28 cellular contexts compared by ENCODE assay signal in the genomic region with DNA sequence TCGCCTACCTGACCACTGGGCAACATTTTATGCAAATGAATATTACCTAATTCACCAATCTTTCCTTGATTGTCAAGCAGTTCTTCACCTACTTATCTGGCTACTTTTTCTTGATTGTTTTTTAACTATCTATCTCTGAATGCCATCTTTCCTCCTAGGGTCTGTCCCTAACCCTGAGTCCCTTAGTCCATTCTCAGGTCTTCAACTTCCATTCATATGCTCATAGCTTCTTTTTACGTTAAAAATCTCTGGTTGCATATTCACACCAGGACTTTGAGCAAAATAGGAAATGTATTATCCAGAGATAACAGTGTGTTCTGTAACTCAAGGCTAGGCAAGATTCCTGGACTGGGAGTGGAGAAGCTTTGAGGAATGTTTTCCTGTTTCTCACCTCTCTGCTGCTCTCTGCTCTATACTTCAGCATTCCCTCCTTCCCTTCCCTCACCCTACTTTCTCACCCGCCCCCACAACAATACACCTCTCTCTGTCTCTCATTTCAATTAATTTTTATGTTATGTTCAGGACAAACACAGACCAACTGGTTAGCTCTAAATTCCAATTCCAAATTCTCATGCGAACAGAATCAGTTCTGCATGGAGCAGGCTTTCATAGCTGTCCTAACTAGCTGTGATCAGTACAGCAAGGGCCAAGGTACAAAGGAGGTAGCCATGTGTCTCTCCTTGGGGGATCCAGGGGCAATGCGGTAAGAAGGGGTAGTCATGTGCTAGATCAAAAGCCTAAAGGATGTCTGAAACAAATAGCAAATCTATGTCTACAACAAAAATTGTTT.
DNase-seq lines count a peak whose midpoint lies in the region; ATAC-seq, FAIRE-seq and TF ChIP-seq lines count a peak whose summit lies in the region.
"Had no signal": no experiment of that assay in that cellular context is flagged by ENCODE, and none has a peak within 500 bp of the region (broad histone marks: within the 10 kb centered on the region; RNA-seq: fewer than 3 reads in every experiment).

No MANE protein-coding gene starts in this region.

- H3K9me3 Mint-ChIP-seq in GM23338: peaks cover 8% of the 10 kb centered on the region; the same call in 2 of the 3 replicates
- H3K9me3 Mint-ChIP-seq in activated T-cell treated with anti-CD3 and anti-CD28 coated beads, Interleukin-2, amount 50 U/mL, for 24 hours: peaks cover 7% of the 10 kb centered on the region

- TF ChIP-seq POLR2A in H1 (IDR thresholded peaks at IDR 0.05; ENCODE audit: control extremely low read depth in 1 of 2, low read depth in 2 of 2, low read length in 2 of 2): no peak

- H3K79me2 ChIP-seq in GM23338 (replicated peaks; ENCODE audit: insufficient read depth) (no peaks in the 10 kb centered on the region), H1 (ENCODE audit: control insufficient read depth in 1 of 2, insufficient read depth in 2 of 2, low read length in 2 of 2) (no peaks in the 10 kb centered on the region)

- H3K9ac ChIP-seq in H1 (replicated peaks in 1 of 4; ENCODE audit: extremely low read depth in 1 of 4, low read depth in 3 of 4, low read length in 3 of 4) (no peak overlapping the region), iPS-20b (ENCODE audit: low read depth, low read length) (0 out of 2 replicates have a peak overlapping the region, but pooled peaks have one; percentile 4)
- H3K9ac ChIP-seq: BLaER1 treated with 17β-estradiol and CSF1 and Interleukin-3, amounts not matched to agents 10 nM and 100 nM; GM23248 had no signal

- H4K5ac ChIP-seq in H1 (ENCODE audit: insufficient read length, low read depth, low read length): no peak overlapping the region

- no peak overlapping the region for H4K91ac ChIP-seq in H1 (replicated peaks; ENCODE audit: insufficient read length, low read length)

- H3K23ac ChIP-seq in H1 (ENCODE audit: insufficient read length): no peak overlapping the region

- H3K79me1 ChIP-seq in H1 (ENCODE audit: low read depth, low read length): no peaks in the 10 kb centered on the region

- H3K4me2 ChIP-seq in GM23338 (peak overlapping the region; percentile 63), H1 (ENCODE audit: insufficient read depth in 1 of 2, low read depth in 2 of 2, low read length in 2 of 2) (0 out of 4 replicates have a peak overlapping the region, but pooled peaks of 1 of the 2 experiments have one; percentile 4)
- H3K4me2 ChIP-seq: BLaER1 treated with 17β-estradiol and CSF1 and Interleukin-3, amounts not matched to agents 10 nM and 100 nM had no signal

- H2BK15ac ChIP-seq in H1 (ENCODE audit: low read length): no peak overlapping the region

- no peak overlapping the region for H3K4ac ChIP-seq in H1 (replicated peaks; ENCODE audit: insufficient read length, low read depth, low read length)

- H3K27ac Mint-ChIP-seq in GM23338: no peak overlapping the region
- no peak overlapping the region for H3K27ac Mint-ChIP-seq in activated T-cell treated with anti-CD3 and anti-CD28 coated beads, Interleukin-2, amount 50 U/mL, for 24 hours
- H3K27ac Mint-ChIP-seq: CD4-positive, alpha-beta T cell had no signal

- ATAC-seq in GM23338 (peak; percentile 84), sciatic nerve (peak; percentile 50), HG02642 (IDR thresholded peaks at IDR 0.05; ENCODE audit: poor library complexity, unreplicated experiment) (no peak), HG03571 (IDR thresholded peaks at IDR 0.05; ENCODE audit: unreplicated experiment) (no peak)
- ATAC-seq: K562 had no signal

- peak overlapping the region; percentile 19; the same call in 1 of the 2 replicates for H3K4me3 ChIP-seq in GM23338
- no peak overlapping the region for H3K4me3 ChIP-seq in H1 (ENCODE audit: extremely low read depth in 1 of 4, insufficient read depth in 2 of 4, low read depth in 3 of 4, low read length in 4 of 4)
- peak overlapping the region; percentile 4; the same call in 1 of the 2 replicates for H3K4me3 ChIP-seq in iPS-20b (ENCODE audit: low read length)
- H3K4me3 ChIP-seq: BLaER1 treated with 17β-estradiol and CSF1 and Interleukin-3, amounts not matched to agents 10 nM and 100 nM; GM23248; K562; SJSA1 had no signal

- H3K4me1 ChIP-seq in GM23338 (ENCODE audit: insufficient read depth): peaks cover 46% of the 10 kb centered on the region
- peaks cover 3 to 11% (median 9%) of the 10 kb centered on the region in 4 experiments; a peak in 6 of 7 replicates for H3K4me1 ChIP-seq in H1 (replicated peaks in 1 of 4; ENCODE audit: control insufficient read depth in 3 of 4, insufficient read depth in 4 of 4, low read length in 3 of 4)
- peaks cover 29% of the 10 kb centered on the region for H3K4me1 ChIP-seq in iPS-20b (ENCODE audit: insufficient read depth, low read length)
- H3K4me1 ChIP-seq: SJSA1 had no signal

- H4K8ac ChIP-seq in H1 (ENCODE audit: extremely low read depth, insufficient read depth, low read length): no peak overlapping the region

- POLR2A ChIA-PET in H1 (lab: Charles Lee; ENCODE audit: partially characterized antibody): no interaction called here

- H2BK20ac ChIP-seq in H1 (ENCODE audit: low read length): peak overlapping the region; percentile 2; the same call in 1 of the 2 replicates

- DNase-seq in GM23338 (ENCODE audit: low spot score) (peak; percentile 28), H1 (ENCODE audit: low read depth in 1 of 2, low spot score in 2 of 2) (no peak), sciatic nerve (ENCODE audit: low spot score) (no peak), T-helper 9 cell (no peak)
- no peak for DNase-seq in activated T-cell treated with anti-CD3 and anti-CD28 coated beads, Interleukin-2, amount 50 U/mL, for 24 hours
- DNase-seq: AML-193; CD4-positive, alpha-beta T cell; COR-L47; DMS 273 treated with DMSO at 0.1 percent for 48 hours; DMS79; EL; GM23248; HCEC 1CT; NCI-H1417; NCI-H1694 treated with DMSO at 0.1 percent for 48 hours; NCI-H2081; NCI-H2227 treated with DMSO at 0.1 percent for 48 hours; NCI-H526 treated with DMSO at 0.1 percent for 48 hours; Right ventricle myocardium superior; RPMI8226 had no signal

- intact Hi-C loops in sciatic nerve (cut with DNase I): no loop called here

- FAIRE-seq in H1 (lab: Jason Lieb, UNC): no peak
- FAIRE-seq: A204.1, GM12892, K562 had no signal

- H2AK5ac ChIP-seq in H1 (ENCODE audit: low read depth, low read length): no peak overlapping the region

- CTCF ChIA-PET in H1 (lab: Charles Lee; ENCODE audit: partially characterized antibody): interaction anchor here (0.6 to 3.0 kb wide), 5 partner anchors 25 to 150 kb away, joined by 3 to 13 read pairs (median 4); no protein-coding TSS in a partner anchor

- peaks cover 9% of the 10 kb centered on the region for H3K27me3 Mint-ChIP-seq in GM23338 (ENCODE audit: insufficient read depth, low read depth, poor library complexity)
- no peaks in the 10 kb centered on the region for H3K27me3 Mint-ChIP-seq in activated T-cell treated with anti-CD3 and anti-CD28 coated beads, Interleukin-2, amount 50 U/mL, for 24 hours
- H3K27me3 Mint-ChIP-seq: CD4-positive, alpha-beta T cell had no signal

- no peak overlapping the region for H2AFZ ChIP-seq in GM23338
- H2AFZ ChIP-seq in H1 (ENCODE audit: low read length): no peak overlapping the region
- H2AFZ ChIP-seq: GM23248 had no signal

- peak overlapping the region; percentile 67 for H3K27ac ChIP-seq in GM23338 (ENCODE audit: low read depth)
- no peak overlapping the region for H3K27ac ChIP-seq in H1 (ENCODE audit: low read depth, low read length)
- no peak overlapping the region for H3K27ac ChIP-seq in iPS-20b (ENCODE audit: low read length)
- H3K27ac ChIP-seq: BLaER1 treated with 17β-estradiol and CSF1 and Interleukin-3, amounts not matched to agents 10 nM and 100 nM; GM23248; SJSA1 had no signal

- H2BK12ac ChIP-seq in H1 (ENCODE audit: low read depth, low read length): peak overlapping the region; percentile 10; the same call in 1 of the 2 replicates

- no peak for TF ChIP-seq CTCF in GM23338 (conservative IDR thresholded peaks at IDR 0.05; ENCODE audit: low read depth in 2 of 2)
- no peak for TF ChIP-seq CTCF in H1 (IDR thresholded peaks at IDR 0.05; ENCODE audit: control extremely low read depth in 1 of 3, insufficient read depth in 1 of 3, low read depth in 1 of 3, low read length in 3 of 3)

- H4K20me1 ChIP-seq in GM23338 (replicated peaks; ENCODE audit: insufficient read depth): no peaks in the 10 kb centered on the region
- H4K20me1 ChIP-seq in H1 (replicated peaks in 1 of 2; ENCODE audit: control insufficient read depth in 1 of 2, insufficient read depth in 2 of 2, low read length in 2 of 2): no peaks in the 10 kb centered on the region
- H4K20me1 ChIP-seq: BLaER1 treated with 17β-estradiol and CSF1 and Interleukin-3, amounts not matched to agents 10 nM and 100 nM had no signal

- H3K9me3 ChIP-seq in H1 (ENCODE audit: insufficient read depth in 2 of 2, low read depth in 1 of 2, low read length in 1 of 2): no peaks in the 10 kb centered on the region
- no peaks in the 10 kb centered on the region for H3K9me3 ChIP-seq in iPS-20b (ENCODE audit: insufficient read depth, low read depth, low read length)
- H3K9me3 ChIP-seq: BLaER1 treated with 17β-estradiol and CSF1 and Interleukin-3, amounts not matched to agents 10 nM and 100 nM; SJSA1 had no signal

- no peak overlapping the region for H3K56ac ChIP-seq in H1 (replicated peaks; ENCODE audit: insufficient read length, low read depth, low read length)

- no peaks in the 10 kb centered on the region for H3F3A ChIP-seq in GM23338 (replicated peaks; ENCODE audit: low read depth)

- peak overlapping the region; percentile 69; the same call in 1 of the 2 replicates for H2BK5ac ChIP-seq in H1 (ENCODE audit: low read depth, low read length)

- no peak overlapping the region for H3K14ac ChIP-seq in H1 (ENCODE audit: insufficient read length)

- H3K23me2 ChIP-seq in H1 (ENCODE audit: low read depth, low read length): no peaks in the 10 kb centered on the region

- no peaks in the 10 kb centered on the region for H3K9me2 ChIP-seq in GM23338 (ENCODE audit: insufficient read depth)

- TF ChIP-seq RAD21 in H1 (IDR thresholded peaks at IDR 0.05 in 1 of 2, conservative IDR thresholded peaks at IDR 0.05 in 1 of 2; ENCODE audit: low read depth in 2 of 2, low read length in 2 of 2): no peak

- no peak for TF ChIP-seq EP300 in H1 (IDR thresholded peaks at IDR 0.05; ENCODE audit: borderline replicate concordance in 1 of 2, low read depth in 2 of 2, low read length in 2 of 2)

- peaks cover 40% of the 10 kb centered on the region for H3K4me1 Mint-ChIP-seq in GM23338
- no peaks in the 10 kb centered on the region for H3K4me1 Mint-ChIP-seq in activated T-cell treated with anti-CD3 and anti-CD28 coated beads, Interleukin-2, amount 50 U/mL, for 24 hours (ENCODE audit: low read depth)

- peak overlapping the region; percentile 7; the same call in 2 of the 3 replicates for H3K4me3 Mint-ChIP-seq in GM23338
- H3K4me3 Mint-ChIP-seq in activated T-cell treated with anti-CD3 and anti-CD28 coated beads, Interleukin-2, amount 50 U/mL, for 24 hours: no peak overlapping the region
- H3K4me3 Mint-ChIP-seq: CD4-positive, alpha-beta T cell had no signal

- H3K36me3 ChIP-seq in GM23338 (ENCODE audit: insufficient read depth) (no peaks in the 10 kb centered on the region), H1 (ENCODE audit: control insufficient read depth in 2 of 4, insufficient read depth in 4 of 4, low read length in 3 of 4) (no peaks in the 10 kb centered on the region), iPS-20b (ENCODE audit: insufficient read depth, low read depth, low read length) (no peaks in the 10 kb centered on the region)
- H3K36me3 ChIP-seq: BLaER1 treated with 17β-estradiol and CSF1 and Interleukin-3, amounts not matched to agents 10 nM and 100 nM; SJSA1 had no signal

- no peak overlapping the region for H3K18ac ChIP-seq in H1 (ENCODE audit: extremely low read depth, low read length)

- no peak overlapping the region for H2BK120ac ChIP-seq in H1 (replicated peaks; ENCODE audit: low read depth, low read length)

- WGBS in H1 (ENCODE audit: extremely low coverage in 1 of 2, insufficient coverage in 1 of 2, insufficient read length in 1 of 2, insufficient replicate concordance in 2 of 2, low coverage in 1 of 2, low lambda C conversion rate in 2 of 2, missing lambda C conversion rate in 1 of 2), 2 experiments: 69 to 100% methylated on average over 1 to 5 of the region's 5 CpGs

- H3K27me3 ChIP-seq in GM23338 (ENCODE audit: insufficient read depth) (no peaks in the 10 kb centered on the region), H1 (replicated peaks in 1 of 4; ENCODE audit: control insufficient read depth in 3 of 4, extremely low read depth in 1 of 4, insufficient read depth in 3 of 4, low read length in 3 of 4) (no peaks in the 10 kb centered on the region), iPS-20b (ENCODE audit: insufficient read depth, low read length) (no peaks in the 10 kb centered on the region)
- H3K27me3 ChIP-seq: BLaER1 treated with 17β-estradiol and CSF1 and Interleukin-3, amounts not matched to agents 10 nM and 100 nM; SJSA1 had no signal

- H3K36me3 Mint-ChIP-seq in GM23338 (ENCODE audit: low read depth): peaks cover 2% of the 10 kb centered on the region; the same call in 2 of the 3 replicates
- H3K36me3 Mint-ChIP-seq in activated T-cell treated with anti-CD3 and anti-CD28 coated beads, Interleukin-2, amount 50 U/mL, for 24 hours (ENCODE audit: low read depth): no peaks in the 10 kb centered on the region

Comparison
In these comparisons a context has a peak if more than half of its experiments do, and no peak if none do; other contexts are left out.
1. ATAC-seq: peak in GM23338 (single experiment) and sciatic nerve (single experiment); none in HG02642 (single experiment) and HG03571 (single experiment).
2. H3K4me3 ChIP-seq: peak in GM23338 (single experiment) and iPS-20b (single experiment); none in H1 (0 of 4).